18 cellular contexts compared by ENCODE assay signal in the genomic region with DNA sequence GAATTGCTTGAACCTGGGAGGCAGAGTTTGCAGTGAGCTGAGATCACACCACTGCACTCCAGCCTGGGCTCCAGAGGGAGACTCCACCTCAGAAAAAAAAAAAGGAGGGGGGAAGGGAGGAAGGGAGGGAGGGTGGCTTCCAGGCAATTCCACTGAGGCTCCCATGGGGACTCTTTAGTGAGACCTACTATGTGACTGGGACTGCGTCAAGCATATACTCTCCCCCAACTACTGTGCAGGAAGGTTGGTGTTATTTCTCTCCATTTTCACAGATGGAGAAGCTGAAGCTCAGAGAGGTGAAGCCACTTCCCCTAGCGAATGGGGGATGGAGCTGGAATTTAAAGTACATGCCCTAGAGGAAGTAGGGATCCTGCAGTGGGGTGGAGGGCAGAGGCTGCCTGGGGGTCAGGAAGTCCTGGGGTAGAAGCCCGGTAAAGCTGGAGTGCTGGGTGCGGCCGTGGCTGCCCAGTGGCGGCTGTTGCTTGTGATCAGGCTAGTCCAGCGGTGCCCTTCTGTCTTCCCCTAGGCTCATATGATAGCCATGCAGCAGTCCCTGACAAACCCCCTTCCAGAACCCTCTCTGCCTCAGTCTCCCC. TPM values are rescaled to one million over a fixed set of nuclear protein-coding genes. Genes with fewer than 3 reads are reported as not detected.
"Had no signal": no experiment of that assay in that cellular context is flagged by ENCODE, and none has a peak within 500 bp of the region (broad histone marks: within the 10 kb centered on the region; RNA-seq: fewer than 3 reads in every experiment).

No MANE protein-coding gene starts in this region.

- H3K27ac Mint-ChIP-seq: activated CD4-positive, alpha-beta memory T cell treated with anti-CD3 and anti-CD28 coated beads, Interleukin-2, amount 10 ng/mL, durations not matched to agents 7 days and 5 days; activated CD4-positive, alpha-beta T cell treated with anti-CD3 and anti-CD28 coated beads for 36 hours; activated naive CD8-positive, alpha-beta T cell treated with anti-CD3 and anti-CD28 coated beads, Interleukin-2, amount 10 ng/mL, durations not matched to agents 7 days and 5 days; immature natural killer cell had no signal

- DNase-seq: activated CD4-positive, alpha-beta memory T cell treated with anti-CD3 and anti-CD28 coated beads, Interleukin-2, amount 10 ng/mL, durations not matched to agents 7 days and 5 days; activated CD4-positive, alpha-beta T cell treated with anti-CD3 and anti-CD28 coated beads for 36 hours; activated naive CD8-positive, alpha-beta T cell treated with anti-CD3 and anti-CD28 coated beads, Interleukin-2, amount 10 ng/mL, durations not matched to agents 7 days and 5 days; activated T-cell treated with anti-CD3 and anti-CD28 coated beads, Interleukin-2, amount 50 U/mL, for 48 hours; aorta; immature natural killer cell; mammary epithelial cell; mucosa of descending colon; naive thymus-derived CD8-positive, alpha-beta T cell; nucleus accumbens; small intestine; stomach; uterus; WERI-Rb-1 had no signal

- H3K27me3 ChIP-seq: breast epithelium, right atrium auricular region, uterus had no signal

- H3K36me3 ChIP-seq: breast epithelium, right atrium auricular region, stomach, thoracic aorta, uterus, WERI-Rb-1 had no signal

- ATAC-seq: activated CD4-positive, alpha-beta T cell treated with anti-CD3 and anti-CD28 coated beads for 36 hours; mucosa of descending colon; naive thymus-derived CD8-positive, alpha-beta T cell had no signal

- H3K36me3 Mint-ChIP-seq: activated naive CD8-positive, alpha-beta T cell treated with anti-CD3 and anti-CD28 coated beads, Interleukin-2, amount 10 ng/mL, durations not matched to agents 7 days and 5 days; immature natural killer cell; naive thymus-derived CD8-positive, alpha-beta T cell had no signal

- H3K9me3 ChIP-seq: breast epithelium, mucosa of descending colon, right atrium auricular region, stomach, thoracic aorta, uterus had no signal

- H3K9me3 Mint-ChIP-seq: activated CD4-positive, alpha-beta memory T cell treated with anti-CD3 and anti-CD28 coated beads, Interleukin-2, amount 10 ng/mL, durations not matched to agents 7 days and 5 days; activated naive CD8-positive, alpha-beta T cell treated with anti-CD3 and anti-CD28 coated beads, Interleukin-2, amount 10 ng/mL, durations not matched to agents 7 days and 5 days; immature natural killer cell; naive thymus-derived CD8-positive, alpha-beta T cell had no signal

- H3K4me3 Mint-ChIP-seq: activated CD4-positive, alpha-beta memory T cell treated with anti-CD3 and anti-CD28 coated beads, Interleukin-2, amount 10 ng/mL, durations not matched to agents 7 days and 5 days; activated CD4-positive, alpha-beta T cell treated with anti-CD3 and anti-CD28 coated beads for 36 hours; activated naive CD8-positive, alpha-beta T cell treated with anti-CD3 and anti-CD28 coated beads, Interleukin-2, amount 10 ng/mL, durations not matched to agents 7 days and 5 days; immature natural killer cell; naive thymus-derived CD8-positive, alpha-beta T cell had no signal

- H3K4me1 Mint-ChIP-seq: activated CD4-positive, alpha-beta T cell treated with anti-CD3 and anti-CD28 coated beads for 36 hours; activated naive CD8-positive, alpha-beta T cell treated with anti-CD3 and anti-CD28 coated beads, Interleukin-2, amount 10 ng/mL, durations not matched to agents 7 days and 5 days; immature natural killer cell had no signal

- H3K27ac ChIP-seq: breast epithelium, right atrium auricular region, stomach, thoracic aorta, uterus, WERI-Rb-1 had no signal

- H3K4me1 ChIP-seq: right atrium auricular region, uterus had no signal

- H3K4me3 ChIP-seq: breast epithelium, mucosa of descending colon, right atrium auricular region, stomach, thoracic aorta, uterus had no signal

- FAIRE-seq: small intestine had no signal

RNA-seq across cellular contexts. Expression of gene RAP1GAP, which starts 40.3 kb away (rescaled TPM):
- total RNA-seq: dermis microvascular lymphatic vessel endothelial cell had no signal
- polyA plus RNA-seq: immature natural killer cell; naive thymus-derived CD8-positive, alpha-beta T cell had no signal
